In genomic region chr2:136770384-136770783, GRCh38 we compare ENCODE assay signal across 17 cellular contexts. TPM values are rescaled to one million over a fixed set of nuclear protein-coding genes. Genes with fewer than 3 reads are reported as not detected.
A peak's percentile ranks its signal among the peaks of the same experiment; 100 is the strongest.
DNase-seq lines count a peak whose midpoint lies in the region; ATAC-seq and TF ChIP-seq lines count a peak whose summit lies in the region.
"Had no signal": no experiment of that assay in that cellular context is flagged by ENCODE, and none has a peak within 500 bp of the region (broad histone marks: within the 10 kb centered on the region; RNA-seq: fewer than 3 reads in every experiment).

No MANE protein-coding gene starts in this region.

- peak overlapping the region; percentile 64 for H3K4me3 Mint-ChIP-seq in glutamatergic neuron (ENCODE audit: unreplicated experiment)
- H3K4me3 Mint-ChIP-seq: CD14-positive monocyte; CD8-positive, alpha-beta T cell; HFFc6; IgD-negative memory B cell had no signal

- no peaks in the 10 kb centered on the region for H3K4me1 ChIP-seq in OCI-LY7 (ENCODE audit: insufficient read depth, low read length, poor library complexity, severe bottlenecking)
- H3K4me1 ChIP-seq in trophoblast cell (ENCODE audit: control insufficient read depth in 1 of 2, insufficient read depth in 2 of 2, low read length in 2 of 2), result peaks cover 2 to 6% of the 10 kb centered on the region in 2 experiments
- H3K4me1 ChIP-seq: A549, BLaER1 had no signal

- no peaks in the 10 kb centered on the region for H3K79me1 ChIP-seq in trophoblast cell (ENCODE audit: low read length)

- no peaks in the 10 kb centered on the region for H3K9me2 ChIP-seq in OCI-LY7 (ENCODE audit: insufficient read depth, low read length)

- H2AK5ac ChIP-seq in trophoblast cell (ENCODE audit: low read length), result no peak overlapping the region

- no peak overlapping the region for H3K18ac ChIP-seq in trophoblast cell (ENCODE audit: low read length)

- TF ChIP-seq CTCF in OCI-LY7 (conservative IDR thresholded peaks at IDR 0.05; ENCODE audit: low read length), result 0 out of 2 replicates have a peak, but pooled peaks have one; percentile 16
- no peak for TF ChIP-seq CTCF in glutamatergic neuron (IDR thresholded peaks at IDR 0.05; ENCODE audit: partially characterized antibody, unreplicated experiment)

- H3K23ac ChIP-seq in trophoblast cell (ENCODE audit: low read length), result no peak overlapping the region

- no peak overlapping the region for H3K14ac ChIP-seq in trophoblast cell (ENCODE audit: low read length)

- no peak overlapping the region for H4K8ac ChIP-seq in trophoblast cell (ENCODE audit: low read depth, low read length)

- H3K27ac Mint-ChIP-seq in glutamatergic neuron (ENCODE audit: unreplicated experiment), result no peak overlapping the region
- H3K27ac Mint-ChIP-seq: CD14-positive monocyte; CD8-positive, alpha-beta T cell; HFFc6; IgD-negative memory B cell had no signal

- POLR2A ChIA-PET in OCI-LY7 (lab: Charles Lee), result no interaction called here

- no peaks in the 10 kb centered on the region for H3K36me3 Mint-ChIP-seq in glutamatergic neuron (ENCODE audit: unreplicated experiment)
- H3K36me3 Mint-ChIP-seq: CD8-positive, alpha-beta T cell; IgD-negative memory B cell had no signal

- H2BK12ac ChIP-seq in trophoblast cell (ENCODE audit: low read length), result no peak overlapping the region

- no peaks in the 10 kb centered on the region for H4K20me1 ChIP-seq in OCI-LY7 (ENCODE audit: insufficient read depth, low read length)
- H4K20me1 ChIP-seq: BLaER1 had no signal

- no TSS peak for BruUV-seq in OCI-LY7 (replicated peaks; lab: Mats Ljungman, UMichigan)

- H3K9me3 ChIP-seq in OCI-LY7 (ENCODE audit: low read length), result no peaks in the 10 kb centered on the region
- no peaks in the 10 kb centered on the region for H3K9me3 ChIP-seq in trophoblast cell (ENCODE audit: insufficient read depth, low read depth, low read length)
- H3K9me3 ChIP-seq: A549 had no signal

- no peak overlapping the region for H2BK5ac ChIP-seq in trophoblast cell (ENCODE audit: low read depth, low read length, poor library complexity)

- ATAC-seq in HG03442 (IDR thresholded peaks at IDR 0.05; ENCODE audit: unreplicated experiment), result no peak
- ATAC-seq: A549; CD8-positive, alpha-beta T cell; HCT116 had no signal

- no peak overlapping the region for H2BK120ac ChIP-seq in trophoblast cell (ENCODE audit: insufficient read depth, low read length, poor library complexity)

- no peaks in the 10 kb centered on the region for H3K79me2 ChIP-seq in OCI-LY7 (ENCODE audit: insufficient read depth, low read depth, low read length)
- no peaks in the 10 kb centered on the region for H3K79me2 ChIP-seq in trophoblast cell (ENCODE audit: control insufficient read depth, insufficient read depth, low read length, poor library complexity)

- H3K9ac ChIP-seq in trophoblast cell (ENCODE audit: low read length), result peak overlapping the region; percentile 28
- H3K9ac ChIP-seq: BLaER1 had no signal

- DNase-seq in DMS 273 (lab: John Stamatoyannopoulos, UW; ENCODE audit: unreplicated experiment) (peak; percentile 2), DMS 273 treated with DMSO at 0.1 percent for 48 hours (lab: John Stamatoyannopoulos, UW) (no peak), OCI-LY7 (ENCODE audit: low spot score) (no peak), glutamatergic neuron (no peak), trophoblast cell (no peak), NCI-H774 (lab: John Stamatoyannopoulos, UW) (no peak)
- DNase-seq: Calu3; CD8-positive, alpha-beta T cell; HFFc6 had no signal

- no peak overlapping the region for H3K4ac ChIP-seq in trophoblast cell (ENCODE audit: low read depth, low read length)

- no peak overlapping the region for H4K91ac ChIP-seq in trophoblast cell (ENCODE audit: low read depth, low read length)

- no peak overlapping the region for H4K12ac ChIP-seq in trophoblast cell (ENCODE audit: low read depth, low read length)

- H2AFZ ChIP-seq in OCI-LY7 (ENCODE audit: low read length) (no peak overlapping the region), trophoblast cell (ENCODE audit: insufficient read depth, low read length, poor library complexity) (no peak overlapping the region)

- CTCF ChIA-PET in OCI-LY7 (lab: Charles Lee; ENCODE audit: unreplicated experiment), result no interaction called here

- peaks cover 21% of the 10 kb centered on the region for H3K4me1 Mint-ChIP-seq in glutamatergic neuron (ENCODE audit: low read depth, unreplicated experiment)
- H3K4me1 Mint-ChIP-seq: CD14-positive monocyte had no signal

- H3K36me3 ChIP-seq in OCI-LY7 (ENCODE audit: insufficient read depth, low read length), result no peaks in the 10 kb centered on the region
- H3K36me3 ChIP-seq in trophoblast cell (ENCODE audit: control insufficient read depth in 1 of 2, insufficient read depth in 2 of 2, low read length in 2 of 2), result no peaks in the 10 kb centered on the region
- H3K36me3 ChIP-seq: BLaER1 had no signal

- H3K27me3 Mint-ChIP-seq in glutamatergic neuron (ENCODE audit: unreplicated experiment), result peaks cover 13% of the 10 kb centered on the region

- H3K9me3 Mint-ChIP-seq in glutamatergic neuron (ENCODE audit: unreplicated experiment), result peaks cover 12% of the 10 kb centered on the region
- H3K9me3 Mint-ChIP-seq: CD8-positive, alpha-beta T cell had no signal

- H3K27me3 ChIP-seq in trophoblast cell (ENCODE audit: insufficient read depth, low read length), result peaks cover 18% of the 10 kb centered on the region
- H3K27me3 ChIP-seq: BLaER1 had no signal

- H3K4me3 ChIP-seq in OCI-LY7 (ENCODE audit: low read depth, low read length, poor library complexity, severe bottlenecking) (no peak overlapping the region), trophoblast cell (ENCODE audit: low read depth, low read length) (no peak overlapping the region)
- H3K4me3 ChIP-seq: A549, BLaER1 had no signal

- WGBS in trophoblast cell (ENCODE audit: extremely low coverage, insufficient coverage, insufficient read length), result no CpG with 5 or more reads among the region's 1 CpG

- H3K27ac ChIP-seq in OCI-LY7 (ENCODE audit: low read depth, low read length, poor library complexity, severe bottlenecking) (no peak overlapping the region), trophoblast cell (ENCODE audit: low read depth, low read length) (no peak overlapping the region)
- H3K27ac ChIP-seq: 22Rv1, A549, BLaER1 had no signal

- intact Hi-C loops in OCI-LY7 (cut with micrococcal nuclease; ENCODE audit: unreplicated experiment), result no loop called here

- no peak overlapping the region for H3K4me2 ChIP-seq in OCI-LY7 (ENCODE audit: low read length)
- no peak overlapping the region for H3K4me2 ChIP-seq in trophoblast cell (ENCODE audit: low read length)
- H3K4me2 ChIP-seq: A549, BLaER1 had no signal

RNA-seq across cellular contexts. Expression of gene THSD7B, which starts 5.0 kb away (rescaled TPM):
- 1.8 and 2.6 TPM in 2 replicates for total RNA-seq in OCI-LY7 (2014; rRNA removed; shearing (Covaris generic))
- total RNA-seq in OCI-LY7 (2022), result 1.7 and 1.8 TPM in 2 replicates
- 182 TPM for total RNA-seq in glutamatergic neuron (ENCODE audit: unreplicated experiment)
- 0.06 and 0.07 TPM in 2 replicates for polyA plus RNA-seq in trophoblast cell (2013)
- total RNA-seq: Calu3; CD8-positive, alpha-beta T cell had no signal
- polyA plus RNA-seq: A549, AG04450, CD14-positive monocyte, IgD-negative memory B cell had no signal

Comparison
In these comparisons a context has a peak if more than half of its experiments do, and no peak if none do; other contexts are left out.
1. RNA of gene THSD7B, which starts 5.0 kb away (total RNA-seq): 182 TPM in glutamatergic neuron (single experiment); 1.7 to 2.6 TPM in OCI-LY7; every median in the first group is over 10 times any median in the second.